11 cellular contexts compared by ENCODE assay signal in the genomic region with DNA sequence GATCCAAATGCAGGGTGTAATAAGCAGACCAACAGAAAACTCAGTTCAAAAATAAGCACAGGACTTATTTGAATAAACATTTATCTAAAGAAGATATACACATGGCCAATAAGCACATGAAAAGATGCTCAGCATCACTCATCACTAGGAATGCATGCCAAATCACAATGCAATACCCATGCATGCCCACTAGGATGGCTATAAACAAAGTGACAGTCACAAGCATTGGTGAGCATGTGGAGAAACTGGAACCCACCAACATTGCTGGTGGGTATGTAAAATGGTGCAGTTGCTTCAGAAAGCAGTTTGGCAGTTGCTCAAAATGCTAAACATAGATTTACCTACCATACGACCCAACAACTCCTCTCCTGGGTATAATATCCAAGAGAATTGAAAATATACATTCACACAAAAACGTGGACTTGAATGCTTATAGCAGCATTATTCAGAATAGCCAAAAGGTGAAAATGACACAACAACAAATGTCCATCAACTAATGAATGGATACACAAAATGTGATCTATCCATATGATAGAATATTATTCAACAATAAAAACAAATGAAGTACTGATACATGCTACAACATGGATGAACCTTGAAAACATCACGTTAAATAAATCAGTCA. TPM values are rescaled to one million over a fixed set of nuclear protein-coding genes. Genes with fewer than 3 reads are reported as not detected.
DNase-seq lines count a peak whose midpoint lies in the region; ATAC-seq, FAIRE-seq and TF ChIP-seq lines count a peak whose summit lies in the region.
"Had no signal": no experiment of that assay in that cellular context is flagged by ENCODE, and none has a peak within 500 bp of the region (broad histone marks: within the 10 kb centered on the region; RNA-seq: fewer than 3 reads in every experiment).

No MANE protein-coding gene starts in this region.

- TF ChIP-seq POLR2A in GM12892 (IDR thresholded peaks at IDR 0.05; ENCODE audit: low read depth, low read length) = no peak

- no peak for DNase-seq in AG04450 (ENCODE audit: low read depth, low spot score)
- no peak for DNase-seq in GM12892 (ENCODE audit: insufficient read length)
- DNase-seq in T-helper 17 cell = no peak
- DNase-seq in left lung = no peak
- no peak for DNase-seq in NCI-H774 (lab: John Stamatoyannopoulos, UW)
- no peak for DNase-seq in GM19238 (ENCODE audit: insufficient read length, low spot score)
- DNase-seq in middle frontal gyrus (ENCODE audit: extremely low spot score, low spot score) = no peak
- DNase-seq: stomach had no signal

- CTCF ChIA-PET in AG04450 (lab: Charles Lee) = no interaction called here

- H3K36me3 Mint-ChIP-seq in T-helper 17 cell (ENCODE audit: low read depth) = peaks cover 2% of the 10 kb centered on the region
- H3K36me3 Mint-ChIP-seq: natural killer cell treated with Interleukin-12 subunit alpha and Interleukin-12 subunit beta and Interleukin-15 and Interleukin-18, amount 100 ng/mL, for 72 hours had no signal

- no peak overlapping the region for H3K27ac ChIP-seq in AG04450 (ENCODE audit: low read depth, low read length)
- no peak overlapping the region for H3K27ac ChIP-seq in left lung
- H3K27ac ChIP-seq: stomach had no signal

- POLR2A ChIA-PET in AG04450 (lab: Yijun Ruan, JAX) = no interaction called here

- H3K27ac Mint-ChIP-seq in T-helper 17 cell = no peak overlapping the region
- H3K27ac Mint-ChIP-seq: natural killer cell treated with Interleukin-12 subunit alpha and Interleukin-12 subunit beta and Interleukin-15 and Interleukin-18, amount 100 ng/mL, for 72 hours had no signal

- H3K4me3 ChIP-seq in AG04450 (ENCODE audit: low read depth, low read length) (no peak overlapping the region), left lung (no peak overlapping the region)
- H3K4me3 ChIP-seq: stomach had no signal

- H3K9me3 ChIP-seq in AG04450 (ENCODE audit: control insufficient read depth, insufficient read depth, low read length) (no peaks in the 10 kb centered on the region), T-helper 17 cell (ENCODE audit: control insufficient read depth, low read length, poor library complexity, severe bottlenecking) (no peaks in the 10 kb centered on the region), left lung (no peaks in the 10 kb centered on the region)
- H3K9me3 ChIP-seq: stomach had no signal

- no peak overlapping the region for H3K4me3 Mint-ChIP-seq in T-helper 17 cell
- H3K4me3 Mint-ChIP-seq: natural killer cell treated with Interleukin-12 subunit alpha and Interleukin-12 subunit beta and Interleukin-15 and Interleukin-18, amount 100 ng/mL, for 72 hours had no signal

- H3K4me1 ChIP-seq in left lung = peaks cover 0 to 12% of the 10 kb centered on the region in 2 donors

- FAIRE-seq in GM12892 (lab: Jason Lieb, UNC) = peak; percentile 57

- TF ChIP-seq CTCF in AG04450 (IDR thresholded peaks at IDR 0.05; ENCODE audit: low read depth, low read length) (peak; percentile 66), left lung (IDR thresholded peaks at IDR 0.05) (peak; percentile 14 to 37)

- ATAC-seq in T-helper 17 cell (peak; percentile 50), left lung (no peak), HG03571 (IDR thresholded peaks at IDR 0.05; ENCODE audit: unreplicated experiment) (no peak)

- intact Hi-C loops in left lung (cut with DNase I) = no loop called here

- H3K27me3 ChIP-seq in AG04450 (ENCODE audit: control insufficient read depth, insufficient read depth, low read length) (no peaks in the 10 kb centered on the region), left lung (no peaks in the 10 kb centered on the region)
- H3K27me3 ChIP-seq: stomach had no signal

- peaks cover 23% of the 10 kb centered on the region for H3K4me1 Mint-ChIP-seq in T-helper 17 cell

- H3K36me3 ChIP-seq in left lung = no peaks in the 10 kb centered on the region

- no peaks in the 10 kb centered on the region for H3K27me3 Mint-ChIP-seq in T-helper 17 cell
- H3K27me3 Mint-ChIP-seq: natural killer cell treated with Interleukin-12 subunit alpha and Interleukin-12 subunit beta and Interleukin-15 and Interleukin-18, amount 100 ng/mL, for 72 hours had no signal

RNA-seq across cellular contexts. Expression of a gene that starts 20.1 kb away (rescaled TPM):
- 14.2 and 14.5 TPM in 2 replicates for polyA plus RNA-seq in AG04450 (2011; rRNA removed)
- polyA minus RNA-seq in AG04450 (2011; rRNA and poly(A)+ RNA removed) = 58.9 and 64.2 TPM in 2 replicates
- polyA plus RNA-seq in GM12892 (2012; ENCODE audit: missing spikeins) = 13.2 TPM
- total RNA-seq in T-helper 17 cell (10 to 100 TPM; 29.1 to 38.9 TPM), left lung (10 to 100 TPM; 20.1 to 23.2 TPM)

RNA-seq across cellular contexts. Expression of a gene that starts 34.6 kb away (rescaled TPM):
- 0.12 TPM in 1 of 2 replicates, not detected in the other for polyA plus RNA-seq in AG04450 (2011; rRNA removed)
- polyA minus RNA-seq in AG04450 (2011; rRNA and poly(A)+ RNA removed) = not detected in 2 replicates
- polyA plus RNA-seq in GM12892 (2012; ENCODE audit: missing spikeins) = 0.34 TPM
- total RNA-seq in T-helper 17 cell (not detected), left lung (not detected)
- total RNA-seq: stomach; T-helper 2 cell treated with Interferon-gamma antibody and Interleukin-4, amounts not matched to agents 100 ng/mL and 5 ng/mL, for 36 hours had no signal

RNA-seq across cellular contexts. Expression of a gene that starts 48.4 kb away (rescaled TPM):
- polyA plus RNA-seq in AG04450 (2011; rRNA removed) = 11.6 and 16.2 TPM in 2 replicates
- polyA minus RNA-seq in AG04450 (2011; rRNA and poly(A)+ RNA removed) = 4.8 and 6.7 TPM in 2 replicates
- 0.47 TPM for polyA plus RNA-seq in GM12892 (2012; ENCODE audit: missing spikeins)
- total RNA-seq in T-helper 17 cell (1 to 10 TPM; 2.4 to 6.0 TPM), left lung (10 to 100 TPM in 1 of 2 donors, 1 to 10 TPM in 1; 6.3 to 35.1 TPM)
